1 cellular context compared by ENCODE assay signal in genomic region chr20:63536241-63536977, GRCh38.
TF ChIP-seq lines count a peak whose summit lies in the region.

No MANE protein-coding gene starts in this region.

TF ChIP-seq in WTC11, 78 proteins besides CTCF, POLR2A, EP300 and RAD21 (continued from another document):
- no peak for TF ChIP-seq ZNF425 (CRISPR knock-in tag; conservative IDR thresholded peaks at IDR 0.05)
